Comparison of ENCODE assay signal across 33 cellular contexts in genomic region chr15:89632563-89633430, GRCh38. TPM values are rescaled to one million over a fixed set of nuclear protein-coding genes. Genes with fewer than 3 reads are reported as not detected.
DNase-seq lines count a peak whose midpoint lies in the region; ATAC-seq and TF ChIP-seq lines count a peak whose summit lies in the region.
"Had no signal": no experiment of that assay in that cellular context is flagged by ENCODE, and none has a peak within 500 bp of the region (broad histone marks: within the 10 kb centered on the region; RNA-seq: fewer than 3 reads in every experiment).

No MANE protein-coding gene starts in this region.

- RAD21 ChIA-PET in HCT116 (lab: Charles Lee; ENCODE audit: low non-redundant PET in 1 of 2, low total read pairs in 2 of 2, uncharacterized antibody in 2 of 2, unreplicated experiment in 2 of 2), result no interaction called here

- H3F3A ChIP-seq in SK-N-SH (replicated peaks; ENCODE audit: insufficient read depth), result no peaks in the 10 kb centered on the region

- ATAC-seq in SK-N-SH treated with all-trans-retinoic acid at 6 μM for 48 hours (no peak), HCT116 (peak; percentile 15), gastroesophageal sphincter (no peak)
- ATAC-seq: activated CD4-positive, CD25-positive, alpha-beta regulatory T cell treated with anti-CD3 and anti-CD28 coated beads, Interleukin-2, amount 50 U/mL, for 24 hours; left ventricle myocardium superior; naive thymus-derived CD8-positive, alpha-beta T cell; upper lobe of right lung had no signal

- no peaks in the 10 kb centered on the region for H3K9me3 ChIP-seq in SK-N-SH
- no peaks in the 10 kb centered on the region for H3K9me3 ChIP-seq in HCT116 (ENCODE audit: control insufficient read depth in 1 of 2, insufficient read depth in 1 of 2, low read depth in 1 of 2, low read length in 2 of 2)
- H3K9me3 ChIP-seq in gastroesophageal sphincter, result no peaks in the 10 kb centered on the region
- H3K9me3 ChIP-seq: ascending aorta, upper lobe of right lung had no signal

- H3K27me3 Mint-ChIP-seq in progenitor cell of endocrine pancreas, result no peaks in the 10 kb centered on the region
- H3K27me3 Mint-ChIP-seq: activated naive CD8-positive, alpha-beta T cell treated with anti-CD3 and anti-CD28 coated beads, Interleukin-2, amount 10 ng/mL, durations not matched to agents 7 days and 5 days; IgD-negative memory B cell; naive thymus-derived CD8-positive, alpha-beta T cell had no signal

- no peaks in the 10 kb centered on the region for H3K9me3 Mint-ChIP-seq in progenitor cell of endocrine pancreas (ENCODE audit: low read depth)

- POLR2A ChIA-PET in SK-N-SH (lab: Yijun Ruan, JAX) (interaction anchor here (1.3 kb wide), 1 partner anchor 9 kb away, joined by 5 read pairs; no protein-coding TSS in a partner anchor), HCT116 (lab: Charles Lee) (no interaction called here)

- WGBS in SK-N-SH (ENCODE audit: low lambda C conversion rate), result 99% methylated on average over 14 of the region's 18 CpGs
- 89 to 98% methylated on average over 3 to 7 of the region's 18 CpGs for WGBS in gastroesophageal sphincter (ENCODE audit: low coverage in 1 of 2), 2 donors

- H3K4me3 ChIP-seq in SK-N-SH (ENCODE audit: low read depth in 2 of 2, low read length in 1 of 2), result no peak overlapping the region
- no peak overlapping the region for H3K4me3 ChIP-seq in HCT116 (replicated peaks in 1 of 2; ENCODE audit: low read depth in 1 of 2, low read length in 2 of 2)
- no peak overlapping the region for H3K4me3 ChIP-seq in gastroesophageal sphincter
- H3K4me3 ChIP-seq in brain microvascular endothelial cell (ENCODE audit: low read depth, low read length), result no peak overlapping the region
- H3K4me3 ChIP-seq: ascending aorta, SJSA1, smooth muscle cell, upper lobe of right lung had no signal

- H3K9ac ChIP-seq in SK-N-SH (no peak overlapping the region), HCT116 (ENCODE audit: low read length) (no peak overlapping the region)

- intact Hi-C loops in HCT116 (cut with micrococcal nuclease), result no loop called here

- H3K4me1 Mint-ChIP-seq in progenitor cell of endocrine pancreas (ENCODE audit: low read depth), result no peaks in the 10 kb centered on the region
- H3K4me1 Mint-ChIP-seq: activated naive CD8-positive, alpha-beta T cell treated with anti-CD3 and anti-CD28 coated beads, Interleukin-2, amount 10 ng/mL, durations not matched to agents 7 days and 5 days; IgD-negative memory B cell; naive thymus-derived CD8-positive, alpha-beta T cell had no signal

- TF ChIP-seq EP300 in SK-N-SH (IDR thresholded peaks at IDR 0.05; ENCODE audit: borderline replicate concordance in 1 of 2, low read depth in 1 of 2, low read length in 1 of 2) (no peak), gastroesophageal sphincter (IDR thresholded peaks at IDR 0.05) (no peak)

- H3K4me2 ChIP-seq in SK-N-SH (no peak overlapping the region), HCT116 (ENCODE audit: low read length) (no peak overlapping the region)
- H3K4me2 ChIP-seq: smooth muscle cell had no signal

- DNase-seq in SK-N-SH (peak; percentile 14), HCT116 (ENCODE audit: low read depth, low spot score) (no peak), ecto neural progenitor cell (ENCODE audit: low spot score) (peak; percentile 24), progenitor cell of endocrine pancreas (ENCODE audit: low spot score, unreplicated experiment) (no peak), SHP77 treated with DMSO at 0.1 percent for 48 hours (lab: John Stamatoyannopoulos, UW) (no peak), brain microvascular endothelial cell (no peak)
- DNase-seq: activated CD4-positive, alpha-beta T cell treated with anti-CD3 and anti-CD28 coated beads, Interleukin-2, amount 50 U/mL, for 48 hours; activated naive CD8-positive, alpha-beta T cell treated with anti-CD3 and anti-CD28 coated beads, Interleukin-2, amount 10 ng/mL, durations not matched to agents 7 days and 5 days; central memory CD4-positive, alpha-beta T cell; dermis blood vessel endothelial cell; DND-41; left ventricle myocardium superior; naive thymus-derived CD8-positive, alpha-beta T cell; NCI-H1105; NCI-H187 treated with DMSO at 0.1 percent for 48 hours; NCI-H2227 treated with DMSO at 0.1 percent for 48 hours; NCI-H748 treated with DMSO at 0.1 percent for 48 hours; retina; stimulated activated CD4-positive, alpha-beta T cell treated with anti-CD3 and anti-CD28 coated beads, Interleukin-1b, Interleukin-23, amount 100 ng/mL, for 48 hours; substantia nigra; upper lobe of right lung had no signal

- in situ Hi-C loops in brain microvascular endothelial cell (cut with HindIII; ENCODE audit: low pct_ligation_motif_present, low sequenced_read_pairs), result no loop called here

- no peak overlapping the region for H3K4me3 Mint-ChIP-seq in progenitor cell of endocrine pancreas (ENCODE audit: low read depth)
- H3K4me3 Mint-ChIP-seq: activated naive CD8-positive, alpha-beta T cell treated with anti-CD3 and anti-CD28 coated beads, Interleukin-2, amount 10 ng/mL, durations not matched to agents 7 days and 5 days; naive thymus-derived CD8-positive, alpha-beta T cell; T-helper 1 cell treated with Interleukin-12 subunit alpha and Interleukin-12 subunit beta and Interleukin-4 antibody, amounts not matched to agents 30 μg/mL and 1 μg/mL, for 36 hours had no signal

- no peaks in the 10 kb centered on the region for H3K4me1 ChIP-seq in SK-N-SH (ENCODE audit: control insufficient read depth in 1 of 2, insufficient read depth in 2 of 2, low read depth in 1 of 2, low read length in 1 of 2)
- H3K4me1 ChIP-seq in HCT116 (ENCODE audit: control insufficient read depth in 1 of 2, insufficient read depth in 2 of 2, low read length in 2 of 2), result no peaks in the 10 kb centered on the region
- no peaks in the 10 kb centered on the region for H3K4me1 ChIP-seq in gastroesophageal sphincter
- H3K4me1 ChIP-seq: ascending aorta, SJSA1, upper lobe of right lung had no signal

- no peak for TF ChIP-seq POLR2A in HCT116 (IDR thresholded peaks at IDR 0.05; ENCODE audit: borderline replicate concordance, extremely low read depth, insufficient read depth, insufficient read length)
- no peak for TF ChIP-seq POLR2A in gastroesophageal sphincter (IDR thresholded peaks at IDR 0.05)

- H3K27ac ChIP-seq in SK-N-SH (ENCODE audit: low read depth in 2 of 2, low read length in 1 of 2) (no peak overlapping the region; a peak in 1 of 4 replicates), HCT116 (ENCODE audit: low read depth, low read length) (no peak overlapping the region), gastroesophageal sphincter (no peak overlapping the region), brain microvascular endothelial cell (no peak overlapping the region)
- H3K27ac ChIP-seq: 22Rv1, ascending aorta, SJSA1, upper lobe of right lung had no signal

- CTCF ChIA-PET in SK-N-SH (lab: Yijun Ruan, JAX), result interaction anchor here (3.1 kb wide), 1 partner anchor 14 kb away, joined by 10 read pairs; no protein-coding TSS in a partner anchor
- CTCF ChIA-PET in HCT116 (lab: Charles Lee), result no interaction called here

- H3K9me2 ChIP-seq in SK-N-SH, result no peaks in the 10 kb centered on the region
- no peaks in the 10 kb centered on the region for H3K9me2 ChIP-seq in HCT116 (ENCODE audit: insufficient read depth)

- H3K79me2 ChIP-seq in SK-N-SH (ENCODE audit: insufficient read depth) (no peaks in the 10 kb centered on the region), HCT116 (ENCODE audit: insufficient read depth, low read length) (no peaks in the 10 kb centered on the region)

- no peaks in the 10 kb centered on the region for H3K27me3 ChIP-seq in SK-N-SH (ENCODE audit: insufficient read depth)
- no peaks in the 10 kb centered on the region for H3K27me3 ChIP-seq in HCT116 (ENCODE audit: insufficient read depth, low read length)
- no peaks in the 10 kb centered on the region for H3K27me3 ChIP-seq in gastroesophageal sphincter
- H3K27me3 ChIP-seq in brain microvascular endothelial cell (replicated peaks), result no peaks in the 10 kb centered on the region
- H3K27me3 ChIP-seq: ascending aorta, SJSA1, upper lobe of right lung had no signal

- H2AFZ ChIP-seq in SK-N-SH (ENCODE audit: low read depth) (no peak overlapping the region), HCT116 (ENCODE audit: low read depth, low read length, poor library complexity, severe bottlenecking) (no peak overlapping the region)

- H3K36me3 ChIP-seq in SK-N-SH (replicated peaks in 1 of 2; ENCODE audit: control insufficient read depth in 1 of 2, insufficient read depth in 2 of 2, low read length in 1 of 2) (peaks cover 27 to 52% of the 10 kb centered on the region in 2 experiments), HCT116 (ENCODE audit: control insufficient read depth in 1 of 2, insufficient read depth in 2 of 2, low read length in 2 of 2) (peaks cover 22 to 28% of the 10 kb centered on the region in 2 experiments), gastroesophageal sphincter (peaks cover 0 to 68% of the 10 kb centered on the region in 2 donors), brain microvascular endothelial cell (replicated peaks) (peaks cover 49% of the 10 kb centered on the region)
- H3K36me3 ChIP-seq: upper lobe of right lung had no signal

- BruUV-seq in HCT116 (replicated peaks; lab: Mats Ljungman, UMichigan), result TSS peak; percentile 28

- peaks cover 47% of the 10 kb centered on the region for H3K36me3 Mint-ChIP-seq in progenitor cell of endocrine pancreas (ENCODE audit: insufficient read depth)
- H3K36me3 Mint-ChIP-seq: naive thymus-derived CD8-positive, alpha-beta T cell had no signal

- no peaks in the 10 kb centered on the region for H4K20me1 ChIP-seq in SK-N-SH (ENCODE audit: insufficient read depth)
- H4K20me1 ChIP-seq in HCT116 (ENCODE audit: insufficient read depth), result no peaks in the 10 kb centered on the region

- no peak for TF ChIP-seq RAD21 in SK-N-SH (IDR thresholded peaks at IDR 0.05; ENCODE audit: low read length)
- no peak for TF ChIP-seq RAD21 in HCT116 (IDR thresholded peaks at IDR 0.05; ENCODE audit: low read depth)

- peak overlapping the region; percentile 41 for H3K27ac Mint-ChIP-seq in progenitor cell of endocrine pancreas
- H3K27ac Mint-ChIP-seq: activated naive CD8-positive, alpha-beta T cell treated with anti-CD3 and anti-CD28 coated beads, Interleukin-2, amount 10 ng/mL, durations not matched to agents 7 days and 5 days; IgD-negative memory B cell; naive thymus-derived CD8-positive, alpha-beta T cell; T-helper 1 cell treated with Interleukin-12 subunit alpha and Interleukin-12 subunit beta and Interleukin-4 antibody, amounts not matched to agents 30 μg/mL and 1 μg/mL, for 36 hours had no signal

- TF ChIP-seq CTCF in SK-N-SH (IDR thresholded peaks at IDR 0.05) (no peak), HCT116 (IDR thresholded peaks at IDR 0.05 in 2 of 3, conservative IDR thresholded peaks at IDR 0.05 in 1 of 3; ENCODE audit: borderline replicate concordance in 1 of 3, insufficient read depth in 1 of 3, low read depth in 2 of 3, low read length in 2 of 3) (no peak), progenitor cell of endocrine pancreas (IDR thresholded peaks at IDR 0.05; ENCODE audit: unreplicated experiment) (no peak), gastroesophageal sphincter (IDR thresholded peaks at IDR 0.05) (no peak), brain microvascular endothelial cell (IDR thresholded peaks at IDR 0.05; ENCODE audit: low read depth, low read length, missing control alignments) (no peak)

RNA-seq across cellular contexts. Expression of gene KIF7, which starts 22.5 kb away (rescaled TPM):
- 11.2 and 12.0 TPM in 2 replicates for polyA plus RNA-seq in SK-N-SH (2012; rRNA removed)
- polyA plus RNA-seq in SK-N-SH (2012; cell fraction: cytosol; rRNA removed), result 5.8 and 7.6 TPM in 2 replicates
- polyA plus RNA-seq in SK-N-SH (2012; cell fraction: nucleus; rRNA removed), result 26.1 and 33.6 TPM in 2 replicates
- total RNA-seq in HCT116 (2021; ENCODE audit: unreplicated experiment), result 0.12 TPM
- polyA plus RNA-seq in HCT116 (2012), result 0.19 and 0.21 TPM in 2 replicates
- 21.8 and 22.8 TPM in 2 replicates for total RNA-seq in progenitor cell of endocrine pancreas
- total RNA-seq in gastroesophageal sphincter, result 10 to 100 TPM; 17.0 to 26.3 (median 18.3) TPM
- polyA plus RNA-seq: IgD-negative memory B cell had no signal

RNA-seq across cellular contexts. Expression of gene PLIN1, which starts 46.4 kb away (rescaled TPM):
- 0.08 TPM in 2 replicates for polyA plus RNA-seq in SK-N-SH (2012; rRNA removed)
- 0.09 and 0.10 TPM in 2 replicates for polyA plus RNA-seq in SK-N-SH (2012; cell fraction: cytosol; rRNA removed)
- polyA plus RNA-seq in SK-N-SH (2012; cell fraction: nucleus; rRNA removed), result 0.39 and 0.40 TPM in 2 replicates
- total RNA-seq in HCT116 (2021; ENCODE audit: unreplicated experiment) (0.32 TPM), progenitor cell of endocrine pancreas (0.24 and 0.40 TPM in 2 replicates), gastroesophageal sphincter (10 to 100 TPM in 1 of 4 donors, 1 to 10 TPM in 3; 1.2 to 22.2 (median 2.5) TPM)
- 0.11 and 0.22 TPM in 2 replicates for polyA plus RNA-seq in HCT116 (2012)
- total RNA-seq: endothelial cell of umbilical vein, RPMI7951, SJSA1 had no signal
- polyA plus RNA-seq: IgD-negative memory B cell; naive thymus-derived CD8-positive, alpha-beta T cell had no signal

RNA-seq across cellular contexts. Expression of gene TICRR, which starts 57.5 kb away (rescaled TPM):
- polyA plus RNA-seq in SK-N-SH (2012; rRNA removed), result 2.0 and 3.2 TPM in 2 replicates
- 1.2 and 1.8 TPM in 2 replicates for polyA plus RNA-seq in SK-N-SH (2012; cell fraction: cytosol; rRNA removed)
- polyA plus RNA-seq in SK-N-SH (2012; cell fraction: nucleus; rRNA removed), result 6.9 and 7.1 TPM in 2 replicates
- total RNA-seq in HCT116 (2021; ENCODE audit: unreplicated experiment), result 24.8 TPM
- polyA plus RNA-seq in HCT116 (2012), result 11.2 and 13.4 TPM in 2 replicates
- 13.9 and 14.7 TPM in 2 replicates for total RNA-seq in progenitor cell of endocrine pancreas
- total RNA-seq in gastroesophageal sphincter, result 1 to 10 TPM in 1 of 4 donors, not detected in 3; 1.2 TPM
- total RNA-seq: ascending aorta had no signal
- polyA plus RNA-seq: IgD-negative memory B cell; naive thymus-derived CD8-positive, alpha-beta T cell had no signal

RNA-seq across cellular contexts. Expression of gene PEX11A, which starts 57.8 kb away (rescaled TPM):
- 6.1 and 7.0 TPM in 2 replicates for polyA plus RNA-seq in SK-N-SH (2012; rRNA removed)
- 5.9 and 6.6 TPM in 2 replicates for polyA plus RNA-seq in SK-N-SH (2012; cell fraction: cytosol; rRNA removed)
- polyA plus RNA-seq in SK-N-SH (2012; cell fraction: nucleus; rRNA removed), result 3.5 and 5.1 TPM in 2 replicates
- total RNA-seq in HCT116 (2021; ENCODE audit: unreplicated experiment), result 7.1 TPM
- polyA plus RNA-seq in HCT116 (2012), result 4.3 and 6.6 TPM in 2 replicates
- total RNA-seq in progenitor cell of endocrine pancreas, result 4.8 and 4.9 TPM in 2 replicates
- total RNA-seq in gastroesophageal sphincter, result 10 to 100 TPM; 11.6 to 17.6 (median 16.4) TPM

RNA-seq across cellular contexts. Expression of gene WDR93, which starts 57.8 kb away (rescaled TPM):
- 0.35 and 0.57 TPM in 2 replicates for polyA plus RNA-seq in SK-N-SH (2012; rRNA removed)
- polyA plus RNA-seq in SK-N-SH (2012; cell fraction: cytosol; rRNA removed), result 0.28 and 0.30 TPM in 2 replicates
- 0.25 and 0.49 TPM in 2 replicates for polyA plus RNA-seq in SK-N-SH (2012; cell fraction: nucleus; rRNA removed)
- total RNA-seq in HCT116 (2021; ENCODE audit: unreplicated experiment) (0.42 TPM), progenitor cell of endocrine pancreas (0.91 and 1.3 TPM in 2 replicates), gastroesophageal sphincter (under 1 TPM in 1 of 4 donors, not detected in 3; 0.15 TPM)
- 0.38 and 0.39 TPM in 2 replicates for polyA plus RNA-seq in HCT116 (2012)
- total RNA-seq: activated naive CD8-positive, alpha-beta T cell treated with anti-CD3 and anti-CD28 coated beads, Interleukin-2, amount 10 ng/mL, durations not matched to agents 7 days and 5 days; ascending aorta; dermis blood vessel endothelial cell; endothelial cell of umbilical vein; left ventricle myocardium superior; M059J; smooth muscle cell; upper lobe of right lung had no signal
- polyA plus RNA-seq: IgD-negative memory B cell had no signal

Comparison
In these comparisons a context has a peak if more than half of its experiments do, and no peak if none do; other contexts are left out.
1. DNase-seq: peak in SK-N-SH (single experiment) and ecto neural progenitor cell (single experiment); none in HCT116 (single experiment), progenitor cell of endocrine pancreas (single experiment), SHP77 treated with DMSO at 0.1 percent for 48 hours (single experiment) and brain microvascular endothelial cell (single experiment).
2. RNA of gene KIF7, which starts 22.5 kb away (total RNA-seq): 21.8 to 22.8 TPM in progenitor cell of endocrine pancreas and 17.0 to 26.3 TPM in gastroesophageal sphincter; 0.12 TPM in HCT116 (single experiment); every median in the first group is over 10 times any median in the second.